ENCODE assay signal across 17 cellular contexts in the genomic region with DNA sequence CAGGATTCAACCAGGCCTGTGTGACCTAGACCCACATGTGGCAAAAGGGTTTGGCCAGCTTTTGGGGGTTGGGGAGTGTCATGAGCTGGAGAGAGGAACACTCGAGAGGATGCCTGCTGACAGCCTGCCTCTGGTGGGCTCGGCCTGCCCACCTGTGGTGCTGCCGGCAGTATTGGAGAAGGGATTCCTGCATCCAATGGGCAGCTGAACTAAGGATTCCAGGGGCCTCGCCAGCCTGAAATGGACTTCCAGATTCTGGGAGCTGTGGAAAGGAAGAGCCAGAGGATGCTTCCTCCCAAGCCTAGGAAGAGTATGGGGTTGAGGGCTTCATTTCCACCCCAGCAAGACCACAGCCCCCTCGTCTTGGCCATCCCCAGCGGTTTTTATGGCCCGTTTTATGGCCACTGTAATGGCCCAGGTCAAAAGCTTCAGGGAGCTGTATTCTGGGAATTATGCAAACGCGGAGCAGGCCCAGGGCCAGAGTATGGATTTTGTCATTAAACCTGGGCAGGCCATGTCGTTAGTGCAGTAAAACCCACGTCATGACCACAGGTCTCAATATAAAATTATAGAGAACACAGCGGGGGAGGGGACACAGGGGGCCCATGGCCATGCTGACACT.
"Had no signal": no experiment of that assay in that cellular context is flagged by ENCODE, and none has a peak within 500 bp of the region (broad histone marks: within the 10 kb centered on the region; RNA-seq: fewer than 3 reads in every experiment).

No MANE protein-coding gene starts in this region.

- H3K4me1 ChIP-seq: breast epithelium, colonic mucosa, stomach, vagina had no signal

- DNase-seq: activated CD4-positive, alpha-beta T cell treated with anti-CD3 and anti-CD28 coated beads, Interleukin-2, amount 50 U/mL, for 4 hours; activated CD8-positive, alpha-beta memory T cell treated with anti-CD3 and anti-CD28 coated beads, Interleukin-2, amount 50 U/mL, for 48 hours; activated naive CD4-positive, alpha-beta T cell treated with Interleukin-2 at 50 U/mL for 16 hours; activated naive CD8-positive, alpha-beta T cell treated with anti-CD3 and anti-CD28 coated beads for 36 hours; activated T-cell treated with anti-CD3 and anti-CD28 coated beads, Interleukin-2, amount 50 U/mL, for 4 hours; colonic mucosa; glutamatergic neuron; midbrain; nucleus accumbens; small intestine; stimulated activated CD4-positive, alpha-beta T cell treated with anti-CD3 and anti-CD28 coated beads, Interleukin-15, amount 100 ng/mL, for 24 hours; stomach; trophoblast cell had no signal

- H3K27ac ChIP-seq: breast epithelium, colonic mucosa, esophagus muscularis mucosa, hepatocyte, stomach, vagina had no signal

- H3K9me3 ChIP-seq: breast epithelium, colonic mucosa, esophagus muscularis mucosa, stomach, vagina had no signal

- H3K27me3 ChIP-seq: breast epithelium, colonic mucosa, esophagus muscularis mucosa, vagina had no signal

- H3K36me3 ChIP-seq: breast epithelium, colonic mucosa, esophagus muscularis mucosa, stomach, vagina had no signal

- H3K4me3 ChIP-seq: breast epithelium, colonic mucosa, esophagus muscularis mucosa, hepatocyte, stomach, vagina had no signal
